Comparison of ENCODE assay signal across 1 cellular context in the genomic region with DNA sequence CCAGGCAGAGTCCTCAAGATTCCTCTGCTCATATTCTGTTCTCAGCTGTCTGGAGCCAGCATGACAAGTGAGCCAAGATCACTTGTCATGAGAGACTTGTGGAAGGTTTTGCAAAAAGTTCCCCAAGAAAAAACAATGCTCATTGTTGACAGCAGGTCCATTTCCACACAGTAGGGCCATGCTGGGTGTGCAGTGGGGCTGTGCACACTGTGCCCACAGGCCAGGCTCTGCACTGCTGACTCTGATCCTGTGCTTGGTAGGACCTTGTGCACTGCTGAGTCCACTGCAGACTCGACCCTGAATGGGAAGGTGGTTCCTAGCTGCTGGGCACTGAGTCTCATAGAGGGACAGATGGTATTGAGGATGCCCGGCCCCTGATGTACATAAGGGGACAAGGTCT.
TF ChIP-seq lines count a peak whose summit lies in the region.

No MANE protein-coding gene starts in this region.

TF ChIP-seq in WTC11, 78 proteins besides CTCF, POLR2A, EP300 and RAD21 (continued from another document):
- TF ChIP-seq, protein P1, sequence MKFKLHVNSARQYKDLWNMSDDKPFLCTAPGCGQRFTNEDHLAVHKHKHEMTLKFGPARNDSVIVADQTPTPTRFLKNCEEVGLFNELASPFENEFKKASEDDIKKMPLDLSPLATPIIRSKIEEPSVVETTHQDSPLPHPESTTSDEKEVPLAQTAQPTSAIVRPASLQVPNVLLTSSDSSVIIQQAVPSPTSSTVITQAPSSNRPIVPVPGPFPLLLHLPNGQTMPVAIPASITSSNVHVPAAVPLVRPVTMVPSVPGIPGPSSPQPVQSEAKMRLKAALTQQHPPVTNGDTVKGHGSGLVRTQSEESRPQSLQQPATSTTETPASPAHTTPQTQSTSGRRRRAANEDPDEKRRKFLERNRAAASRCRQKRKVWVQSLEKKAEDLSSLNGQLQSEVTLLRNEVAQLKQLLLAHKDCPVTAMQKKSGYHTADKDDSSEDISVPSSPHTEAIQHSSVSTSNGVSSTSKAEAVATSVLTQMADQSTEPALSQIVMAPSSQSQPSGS (CRISPR knock-in tag; IDR thresholded peaks at IDR 0.05; ENCODE audit: borderline replicate concordance, low read depth) = no peak
- TF ChIP-seq FOXK1 (CRISPR knock-in tag; IDR thresholded peaks at IDR 0.05) = no peak
- no peak for TF ChIP-seq EMX1 (CRISPR knock-in tag; IDR thresholded peaks at IDR 0.05)
- no peak for TF ChIP-seq ZNF232 (CRISPR knock-in tag; IDR thresholded peaks at IDR 0.05)
- TF ChIP-seq NFYB (CRISPR knock-in tag; conservative IDR thresholded peaks at IDR 0.05; ENCODE audit: low read depth) = no peak
- TF ChIP-seq, protein P2, sequence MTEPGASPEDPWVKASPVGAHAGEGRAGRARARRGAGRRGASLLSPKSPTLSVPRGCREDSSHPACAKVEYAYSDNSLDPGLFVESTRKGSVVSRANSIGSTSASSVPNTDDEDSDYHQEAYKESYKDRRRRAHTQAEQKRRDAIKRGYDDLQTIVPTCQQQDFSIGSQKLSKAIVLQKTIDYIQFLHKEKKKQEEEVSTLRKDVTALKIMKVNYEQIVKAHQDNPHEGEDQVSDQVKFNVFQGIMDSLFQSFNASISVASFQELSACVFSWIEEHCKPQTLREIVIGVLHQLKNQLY (CRISPR knock-in tag; IDR thresholded peaks at IDR 0.05) = no peak
- no peak for TF ChIP-seq KAT7 (CRISPR knock-in tag; IDR thresholded peaks at IDR 0.05; ENCODE audit: borderline replicate concordance)
- no peak for TF ChIP-seq MXD4 (CRISPR knock-in tag; IDR thresholded peaks at IDR 0.05; ENCODE audit: borderline replicate concordance)
- TF ChIP-seq GRHL2 (CRISPR knock-in tag; IDR thresholded peaks at IDR 0.05; ENCODE audit: insufficient replicate concordance, severe bottlenecking) = no peak
- no peak for TF ChIP-seq NFATC4 (CRISPR knock-in tag; IDR thresholded peaks at IDR 0.05)
- TF ChIP-seq ZNF317 (CRISPR knock-in tag; IDR thresholded peaks at IDR 0.05; ENCODE audit: borderline replicate concordance, low read depth) = no peak
- no peak for TF ChIP-seq FOXP1 (CRISPR knock-in tag; IDR thresholded peaks at IDR 0.05; ENCODE audit: borderline replicate concordance)
- TF ChIP-seq, protein P3, sequence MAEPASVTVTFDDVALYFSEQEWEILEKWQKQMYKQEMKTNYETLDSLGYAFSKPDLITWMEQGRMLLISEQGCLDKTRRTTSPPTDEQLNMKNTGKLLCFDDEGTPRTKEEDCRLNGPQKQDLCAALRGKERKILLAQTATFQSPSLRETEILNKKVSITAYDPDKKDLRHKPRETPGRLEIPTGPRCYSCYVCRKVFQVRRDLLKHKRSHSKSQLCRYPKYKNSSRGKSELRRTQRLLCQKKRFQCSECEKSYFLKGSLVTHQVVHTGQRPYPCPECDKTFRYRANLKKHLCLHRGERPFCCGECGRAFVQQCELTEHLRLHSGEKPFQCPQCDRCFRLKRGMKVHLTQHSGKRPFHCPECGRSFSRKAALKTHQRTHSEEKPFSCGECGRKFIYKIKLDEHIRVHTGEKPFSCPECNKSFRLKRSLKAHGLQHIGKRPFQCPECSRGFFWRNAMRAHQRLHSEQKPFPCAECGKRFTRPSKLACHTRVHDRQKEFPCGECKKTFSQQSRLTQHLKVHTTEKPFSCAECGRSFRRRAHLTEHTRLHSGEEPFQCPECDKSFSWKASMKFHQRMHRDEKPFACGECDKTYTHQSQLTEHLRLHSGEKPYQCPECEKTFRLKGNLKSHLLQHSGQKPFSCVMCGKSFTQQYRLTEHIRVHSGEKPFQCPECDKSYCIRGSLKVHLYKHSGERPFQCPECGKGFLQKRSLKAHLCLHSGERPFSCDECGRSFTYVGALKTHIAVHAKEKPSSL (CRISPR knock-in tag; conservative IDR thresholded peaks at IDR 0.05) = no peak
- no peak for TF ChIP-seq HMGA2 (CRISPR knock-in tag; IDR thresholded peaks at IDR 0.05)
TF ChIP-seq in WTC11: peak in this region for 0.
